9 cellular contexts compared by ENCODE assay signal in genomic region chr12:102917026-102917787, GRCh38. TPM values are rescaled to one million over a fixed set of nuclear protein-coding genes. Genes with fewer than 3 reads are reported as not detected.
DNase-seq lines count a peak whose midpoint lies in the region; ATAC-seq and TF ChIP-seq lines count a peak whose summit lies in the region.
"Had no signal": no experiment of that assay in that cellular context is flagged by ENCODE, and none has a peak within 500 bp of the region (broad histone marks: within the 10 kb centered on the region; RNA-seq: fewer than 3 reads in every experiment).

Gene PAH, minus strand, starts transcription at chr12:102917244. Its CDS starts 114 bp downstream, at chr12:102917130.

- ATAC-seq in HG03159 (IDR thresholded peaks at IDR 0.05; ENCODE audit: unreplicated experiment) (peak; percentile 72), upper lobe of right lung (peak; percentile 86)

- intact Hi-C loops in upper lobe of right lung (cut with DNase I) (no loop called here), CD14-positive monocyte (cut with micrococcal nuclease) (no loop called here)

- peaks cover 0 to 2% (median 0%) of the 10 kb centered on the region in 7 donors for H3K9me3 Mint-ChIP-seq in CD14-positive monocyte

- H3K4me3 Mint-ChIP-seq in CD14-positive monocyte = peak within 1 kb of the TSS in 1 of 2 donors; percentile 52

- H3K27ac Mint-ChIP-seq in CD14-positive monocyte = peak within 1 kb of the TSS in 2 of 7 donors; percentile 33 to 35

- no peaks in the 10 kb centered on the region for H3K36me3 Mint-ChIP-seq in CD14-positive monocyte

- peaks cover 8 to 23% (median 10%) of the 10 kb centered on the region in 3 donors for H3K27me3 Mint-ChIP-seq in CD14-positive monocyte (ENCODE audit: low read depth in 3 of 3)

- no peak within 1 kb of the TSS for H3K27ac ChIP-seq in upper lobe of right lung

- peak within 1 kb of the TSS; percentile 32 for H3K4me3 ChIP-seq in upper lobe of right lung

- no peaks in the 10 kb centered on the region for H3K4me1 ChIP-seq in upper lobe of right lung

- H3K27me3 ChIP-seq in upper lobe of right lung = peaks cover 9% of the 10 kb centered on the region

- H3K9me3 ChIP-seq in upper lobe of right lung = no peaks in the 10 kb centered on the region

- H3K4me1 Mint-ChIP-seq in CD14-positive monocyte = peaks cover 1% of the 10 kb centered on the region

- DNase-seq in NCI-H2196 treated with DMSO at 0.1 percent for 48 hours (lab: John Stamatoyannopoulos, UW; ENCODE audit: unreplicated experiment) = peak; percentile 7
- no peak for DNase-seq in NCI-H2196 (lab: John Stamatoyannopoulos, UW; ENCODE audit: unreplicated experiment)
- DNase-seq in activated CD8-positive, alpha-beta memory T cell treated with anti-CD3 and anti-CD28 coated beads, Interleukin-2, amount 50 U/mL, for 4 hours = peak; percentile 17
- peak; percentile 33 for DNase-seq in kidney tubule cell (ENCODE audit: low spot score)
- peak; percentile 69 for DNase-seq in upper lobe of right lung
- no peak for DNase-seq in CD14-positive monocyte (ENCODE audit: low spot score)
- no peak for DNase-seq in pons (ENCODE audit: low spot score)

- H3K36me3 ChIP-seq in upper lobe of right lung = no peaks in the 10 kb centered on the region

- TF ChIP-seq CTCF in upper lobe of right lung (IDR thresholded peaks at IDR 0.05) = no peak
- no peak for TF ChIP-seq CTCF in CD14-positive monocyte (IDR thresholded peaks at IDR 0.05)

RNA-seq across cellular contexts. Expression of gene PAH, which starts in this region (rescaled TPM):
- not detected for total RNA-seq in upper lobe of right lung
- polyA plus RNA-seq in CD14-positive monocyte = not detected
- total RNA-seq: T-helper 1 cell treated with Interleukin-12 subunit alpha and Interleukin-12 subunit beta and Interleukin-4 antibody, amounts not matched to agents 30 ng/mL and 1 ng/mL, for 36 hours had no signal

Comparison
In these comparisons a context has a peak if more than half of its experiments do, and no peak if none do; other contexts are left out.
1. DNase-seq: peak in NCI-H2196 treated with DMSO at 0.1 percent for 48 hours (single experiment), activated CD8-positive, alpha-beta memory T cell treated with anti-CD3 and anti-CD28 coated beads, Interleukin-2, amount 50 U/mL, for 4 hours (single experiment) and kidney tubule cell (single experiment); none in NCI-H2196 (single experiment), CD14-positive monocyte (single experiment) and pons (single experiment).
2. Peak in DNase-seq, ATAC-seq and H3K4me3 ChIP-seq in upper lobe of right lung; RNA of the gene not detected or under 1 TPM.